ENCODE assay signal across 1 cellular context in genomic region chr19:47190167-47190727, GRCh38.
TF ChIP-seq lines count a peak whose summit lies in the region.

No MANE protein-coding gene starts in this region.

TF ChIP-seq in HCT116, 20 proteins besides CTCF, POLR2A, EP300 and RAD21 (continued from another document):
- TF ChIP-seq REST (IDR thresholded peaks at IDR 0.05; ENCODE audit: low read depth): no peak
- peak; percentile 60; the same call in 1 of the 2 replicates for TF ChIP-seq SRF (IDR thresholded peaks at IDR 0.05; ENCODE audit: low read depth)
- TF ChIP-seq MAX (IDR thresholded peaks at IDR 0.05): peak; percentile 73; the same call in 1 of the 2 replicates
TF ChIP-seq in HCT116: peak in this region for 11.
